ENCODE assay signal across 15 cellular contexts in the genomic region with DNA sequence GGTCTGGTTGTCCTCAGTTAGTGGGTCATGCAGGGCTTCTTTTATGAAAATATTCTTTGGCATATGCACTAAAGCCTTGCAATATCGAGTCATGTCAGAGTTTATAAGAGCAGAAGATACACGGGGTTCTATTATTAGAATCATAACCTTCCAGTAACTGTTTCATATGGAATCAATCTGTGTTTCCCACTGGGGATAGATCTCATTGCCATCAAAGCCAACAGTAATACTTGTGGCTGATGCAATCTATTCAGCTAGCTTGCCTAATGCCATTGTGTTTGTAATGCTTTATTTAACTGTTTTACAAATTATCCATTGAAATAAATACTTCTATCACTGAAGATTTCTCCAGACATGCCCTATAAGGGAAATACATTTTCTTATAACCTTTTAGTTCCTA.
DNase-seq lines count a peak whose midpoint lies in the region; ATAC-seq, FAIRE-seq and TF ChIP-seq lines count a peak whose summit lies in the region.
"Had no signal": no experiment of that assay in that cellular context is flagged by ENCODE, and none has a peak within 500 bp of the region (broad histone marks: within the 10 kb centered on the region; RNA-seq: fewer than 3 reads in every experiment).

No MANE protein-coding gene starts in this region.

- H2BK15ac ChIP-seq in H1 (ENCODE audit: low read length), result no peak overlapping the region

- no peaks in the 10 kb centered on the region for H3K9me2 ChIP-seq in SK-N-SH

- TF ChIP-seq RAD21 in SK-N-SH (IDR thresholded peaks at IDR 0.05; ENCODE audit: low read length) (no peak), H1 (IDR thresholded peaks at IDR 0.05 in 1 of 2, conservative IDR thresholded peaks at IDR 0.05 in 1 of 2; ENCODE audit: low read depth in 2 of 2, low read length in 2 of 2) (no peak)

- 4% methylated on average over 2 of the region's 2 CpGs for WGBS in SK-N-SH (ENCODE audit: low lambda C conversion rate)
- 95% methylated on average over 2 of the region's 2 CpGs; no CpG with 5 or more reads in 1 of the 2 experiments for WGBS in H1 (ENCODE audit: extremely low coverage in 1 of 2, insufficient coverage in 1 of 2, insufficient read length in 1 of 2, insufficient replicate concordance in 2 of 2, low coverage in 1 of 2, low lambda C conversion rate in 2 of 2, missing lambda C conversion rate in 1 of 2), 2 experiments

- no peaks in the 10 kb centered on the region for H3F3A ChIP-seq in SK-N-SH (replicated peaks; ENCODE audit: insufficient read depth)

- H3K9ac ChIP-seq in SK-N-SH (no peak overlapping the region), H1 (replicated peaks in 1 of 4; ENCODE audit: extremely low read depth in 1 of 4, low read depth in 3 of 4, low read length in 3 of 4) (no peak overlapping the region)
- H3K9ac ChIP-seq: BLaER1 had no signal

- no peak overlapping the region for H3K4me3 Mint-ChIP-seq in activated naive CD4-positive, alpha-beta T cell treated with anti-CD3 and anti-CD28 coated beads, Interleukin-2, amount 10 ng/mL, durations not matched to agents 7 days and 5 days

- H2AFZ ChIP-seq in SK-N-SH (ENCODE audit: low read depth) (no peak overlapping the region), H1 (ENCODE audit: low read length) (no peak overlapping the region)

- ATAC-seq in SK-N-SH treated with all-trans-retinoic acid at 6 μM for 48 hours, result peak; percentile 44; the same call in 2 of the 3 replicates
- ATAC-seq: GM12878, HCT116, K562 had no signal

- no peaks in the 10 kb centered on the region for H3K36me3 Mint-ChIP-seq in activated naive CD4-positive, alpha-beta T cell treated with anti-CD3 and anti-CD28 coated beads, Interleukin-2, amount 10 ng/mL, durations not matched to agents 7 days and 5 days

- DNase-seq in SK-N-SH (no peak), H1 (ENCODE audit: low read depth in 1 of 2, low spot score in 2 of 2) (no peak), fibroblast of the conjunctiva (ENCODE audit: low read depth) (peak; percentile 80), EL (no peak), substantia nigra (lab: John Stamatoyannopoulos, UW) (no peak)
- no peak for DNase-seq in activated naive CD4-positive, alpha-beta T cell treated with anti-CD3 and anti-CD28 coated beads, Interleukin-2, amount 10 ng/mL, durations not matched to agents 7 days and 5 days
- DNase-seq: 8988T, AML-193 had no signal

- H3K27me3 ChIP-seq in SK-N-SH (ENCODE audit: insufficient read depth) (no peaks in the 10 kb centered on the region), H1 (replicated peaks in 1 of 4; ENCODE audit: control insufficient read depth in 3 of 4, extremely low read depth in 1 of 4, insufficient read depth in 3 of 4, low read length in 3 of 4) (no peaks in the 10 kb centered on the region)
- H3K27me3 ChIP-seq: BLaER1 had no signal

- no peak overlapping the region for H2AK5ac ChIP-seq in H1 (ENCODE audit: low read depth, low read length)

- H3K4me1 ChIP-seq in SK-N-SH (ENCODE audit: control insufficient read depth in 1 of 2, insufficient read depth in 2 of 2, low read depth in 1 of 2, low read length in 1 of 2) (no peaks in the 10 kb centered on the region; a peak in 1 of 4 replicates), H1 (replicated peaks in 1 of 4; ENCODE audit: control insufficient read depth in 3 of 4, insufficient read depth in 4 of 4, low read length in 3 of 4) (no peaks in the 10 kb centered on the region)
- H3K4me1 ChIP-seq: BLaER1 had no signal

- H4K5ac ChIP-seq in H1 (ENCODE audit: insufficient read length, low read depth, low read length), result peak overlapping the region; percentile 43

- no peak overlapping the region for H3K18ac ChIP-seq in H1 (ENCODE audit: extremely low read depth, low read length)

- H3K4me3 ChIP-seq in SK-N-SH (ENCODE audit: low read depth in 2 of 2, low read length in 1 of 2) (no peak overlapping the region), H1 (ENCODE audit: extremely low read depth in 1 of 4, insufficient read depth in 2 of 4, low read depth in 3 of 4, low read length in 4 of 4) (no peak overlapping the region)
- H3K4me3 ChIP-seq: BLaER1, GM12878, K562 had no signal

- no peaks in the 10 kb centered on the region for H4K20me1 ChIP-seq in SK-N-SH (ENCODE audit: insufficient read depth)
- H4K20me1 ChIP-seq in H1 (replicated peaks in 1 of 2; ENCODE audit: control insufficient read depth in 1 of 2, insufficient read depth in 2 of 2, low read length in 2 of 2), result no peaks in the 10 kb centered on the region
- H4K20me1 ChIP-seq: BLaER1 had no signal

- H2BK12ac ChIP-seq in H1 (ENCODE audit: low read depth, low read length), result no peak overlapping the region

- H3K4me2 ChIP-seq in SK-N-SH (no peak overlapping the region), H1 (ENCODE audit: insufficient read depth in 1 of 2, low read depth in 2 of 2, low read length in 2 of 2) (no peak overlapping the region)
- H3K4me2 ChIP-seq: BLaER1 had no signal

- H2BK5ac ChIP-seq in H1 (ENCODE audit: low read depth, low read length), result no peak overlapping the region

- H3K56ac ChIP-seq in H1 (replicated peaks; ENCODE audit: insufficient read length, low read depth, low read length), result no peak overlapping the region

- no peaks in the 10 kb centered on the region for H3K79me2 ChIP-seq in SK-N-SH (ENCODE audit: insufficient read depth)
- no peaks in the 10 kb centered on the region for H3K79me2 ChIP-seq in H1 (ENCODE audit: control insufficient read depth in 1 of 2, insufficient read depth in 2 of 2, low read length in 2 of 2)

- no peak overlapping the region for H3K23ac ChIP-seq in H1 (ENCODE audit: insufficient read length)

- H3K79me1 ChIP-seq in H1 (ENCODE audit: low read depth, low read length), result no peaks in the 10 kb centered on the region

- H3K27ac Mint-ChIP-seq in activated naive CD4-positive, alpha-beta T cell treated with anti-CD3 and anti-CD28 coated beads, Interleukin-2, amount 10 ng/mL, durations not matched to agents 7 days and 5 days, result no peak overlapping the region

- TF ChIP-seq CTCF in SK-N-SH (IDR thresholded peaks at IDR 0.05) (no peak), H1 (IDR thresholded peaks at IDR 0.05; ENCODE audit: control extremely low read depth in 1 of 3, insufficient read depth in 1 of 3, low read depth in 1 of 3, low read length in 3 of 3) (no peak)

- no peak for FAIRE-seq in H1 (lab: Jason Lieb, UNC)
- FAIRE-seq: GM12878, H54, K562 had no signal

- CTCF ChIA-PET in SK-N-SH (lab: Yijun Ruan, JAX), result interaction anchor here (0.6 kb wide), 1 partner anchor 280 kb away, joined by 3 read pairs; no protein-coding TSS in a partner anchor
- CTCF ChIA-PET in H1 (lab: Charles Lee; ENCODE audit: partially characterized antibody), result no interaction called here
- CTCF ChIA-PET in activated naive CD4-positive, alpha-beta T cell treated with anti-CD3 and anti-CD28 coated beads, Interleukin-2, amount 10 ng/mL, durations not matched to agents 7 days and 5 days (lab: Charles Lee), result no interaction called here

- H3K27me3 Mint-ChIP-seq in activated naive CD4-positive, alpha-beta T cell treated with anti-CD3 and anti-CD28 coated beads, Interleukin-2, amount 10 ng/mL, durations not matched to agents 7 days and 5 days, result no peaks in the 10 kb centered on the region

- H2BK120ac ChIP-seq in H1 (replicated peaks; ENCODE audit: low read depth, low read length), result no peak overlapping the region

- POLR2A ChIA-PET in SK-N-SH (lab: Yijun Ruan, JAX) (no interaction called here), H1 (lab: Charles Lee; ENCODE audit: partially characterized antibody) (no interaction called here)

- H2BK20ac ChIP-seq in H1 (ENCODE audit: low read length), result no peak overlapping the region

- H3K36me3 ChIP-seq in SK-N-SH (replicated peaks in 1 of 2; ENCODE audit: control insufficient read depth in 1 of 2, insufficient read depth in 2 of 2, low read length in 1 of 2), result no peaks in the 10 kb centered on the region
- H3K36me3 ChIP-seq in H1 (ENCODE audit: control insufficient read depth in 2 of 4, insufficient read depth in 4 of 4, low read length in 3 of 4), result no peaks in the 10 kb centered on the region
- H3K36me3 ChIP-seq: BLaER1 had no signal

- no peak overlapping the region for H3K4ac ChIP-seq in H1 (replicated peaks; ENCODE audit: insufficient read length, low read depth, low read length)

- TF ChIP-seq EP300 in SK-N-SH (IDR thresholded peaks at IDR 0.05; ENCODE audit: borderline replicate concordance in 1 of 2, low read depth in 1 of 2, low read length in 1 of 2) (no peak), H1 (IDR thresholded peaks at IDR 0.05; ENCODE audit: borderline replicate concordance in 1 of 2, low read depth in 2 of 2, low read length in 2 of 2) (no peak)

- no peaks in the 10 kb centered on the region for H3K4me1 Mint-ChIP-seq in activated naive CD4-positive, alpha-beta T cell treated with anti-CD3 and anti-CD28 coated beads, Interleukin-2, amount 10 ng/mL, durations not matched to agents 7 days and 5 days

- no peak overlapping the region for H4K8ac ChIP-seq in H1 (ENCODE audit: extremely low read depth, insufficient read depth, low read length)

- H3K23me2 ChIP-seq in H1 (ENCODE audit: low read depth, low read length), result no peaks in the 10 kb centered on the region

- H3K14ac ChIP-seq in H1 (ENCODE audit: insufficient read length), result no peak overlapping the region

- H4K91ac ChIP-seq in H1 (replicated peaks; ENCODE audit: insufficient read length, low read length), result no peak overlapping the region

- no peaks in the 10 kb centered on the region for H3K9me3 ChIP-seq in SK-N-SH
- H3K9me3 ChIP-seq in H1 (ENCODE audit: insufficient read depth in 2 of 2, low read depth in 1 of 2, low read length in 1 of 2), result no peaks in the 10 kb centered on the region
- H3K9me3 ChIP-seq: BLaER1 had no signal

- H3K9me3 Mint-ChIP-seq in activated naive CD4-positive, alpha-beta T cell treated with anti-CD3 and anti-CD28 coated beads, Interleukin-2, amount 10 ng/mL, durations not matched to agents 7 days and 5 days, result no peaks in the 10 kb centered on the region

- no peak for TF ChIP-seq POLR2A in H1 (IDR thresholded peaks at IDR 0.05; ENCODE audit: control extremely low read depth in 1 of 2, low read depth in 2 of 2, low read length in 2 of 2)

- H3K27ac ChIP-seq in SK-N-SH (ENCODE audit: low read depth in 2 of 2, low read length in 1 of 2) (no peak overlapping the region), H1 (ENCODE audit: low read depth, low read length) (no peak overlapping the region), substantia nigra (ENCODE audit: low read depth, low read length, poor library complexity, severe bottlenecking) (no peak overlapping the region)
- H3K27ac ChIP-seq: BLaER1, HL-60 had no signal

TF ChIP-seq in H1, 55 proteins besides CTCF, POLR2A, EP300 and RAD21 (continues in another document):
- TF ChIP-seq ZNF274 (IDR thresholded peaks at IDR 0.05; ENCODE audit: borderline replicate concordance, extremely low read depth, low read length) (no peak), EZH2 (IDR thresholded peaks at IDR 0.05; ENCODE audit: low read depth, low read length, severe bottlenecking) (no peak), ASH2L (IDR thresholded peaks at IDR 0.05; ENCODE audit: low read length) (no peak), POU5F1 (IDR thresholded peaks at IDR 0.05; ENCODE audit: low read depth, low read length) (no peak), GABPA (IDR thresholded peaks at IDR 0.05; ENCODE audit: borderline replicate concordance, insufficient read depth, low read length) (no peak), SRF (IDR thresholded peaks at IDR 0.05; ENCODE audit: low read depth, low read length) (no peak), SIN3A (conservative IDR thresholded peaks at IDR 0.05 in 1 of 2, IDR thresholded peaks at IDR 0.05 in 1 of 2; ENCODE audit: low read depth in 1 of 2, low read length in 2 of 2) (no peak)
